Comparison of ENCODE assay signal across 13 cellular contexts in the genomic region with DNA sequence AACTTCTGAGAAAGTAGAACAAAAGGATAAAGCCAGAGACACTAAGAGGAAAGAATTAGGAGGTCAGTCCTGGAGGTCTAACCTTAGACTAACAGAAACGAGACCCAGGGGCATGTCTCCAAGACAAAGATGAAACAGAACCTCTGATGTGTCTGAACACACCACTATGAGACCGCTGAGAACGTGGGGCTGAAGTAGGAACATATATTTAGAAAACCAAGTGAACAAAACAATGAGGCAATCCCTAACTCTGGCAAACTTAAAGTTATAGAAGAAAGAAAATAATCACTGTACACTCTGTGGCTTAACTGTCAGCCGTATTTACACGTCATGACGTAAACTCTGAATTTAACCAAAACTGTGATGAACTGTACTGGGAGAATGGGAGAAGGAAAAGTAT. TPM values are rescaled to one million over a fixed set of nuclear protein-coding genes. Genes with fewer than 3 reads are reported as not detected.
A peak's percentile ranks its signal among the peaks of the same experiment; 100 is the strongest.
DNase-seq lines count a peak whose midpoint lies in the region; ATAC-seq and TF ChIP-seq lines count a peak whose summit lies in the region.
"Had no signal": no experiment of that assay in that cellular context is flagged by ENCODE, and none has a peak within 500 bp of the region (broad histone marks: within the 10 kb centered on the region; RNA-seq: fewer than 3 reads in every experiment).

No MANE protein-coding gene starts in this region.

- no peak overlapping the region for H3K4me3 ChIP-seq in colonic mucosa
- H3K4me3 ChIP-seq in lower lobe of right lung: no peak overlapping the region
- H3K4me3 ChIP-seq in mucosa of descending colon: no peak overlapping the region

- H3K27ac ChIP-seq in colonic mucosa (peak overlapping the region; percentile 64), lower lobe of right lung (peak overlapping the region; percentile 94), temporal lobe (ENCODE audit: low read depth, low read length) (peak overlapping the region; percentile 86)
- H3K27ac ChIP-seq: neutrophil had no signal

- H3K27me3 ChIP-seq in colonic mucosa: no peaks in the 10 kb centered on the region
- no peaks in the 10 kb centered on the region for H3K27me3 ChIP-seq in lower lobe of right lung (ENCODE audit: low read depth)
- H3K27me3 ChIP-seq: neutrophil had no signal

- H3K4me1 ChIP-seq in colonic mucosa (peaks cover 21% of the 10 kb centered on the region), lower lobe of right lung (peaks cover 75% of the 10 kb centered on the region), mucosa of descending colon (ENCODE audit: low read depth) (peaks cover 48% of the 10 kb centered on the region)

- H3K27ac Mint-ChIP-seq in activated CD4-positive, alpha-beta T cell treated with anti-CD3 and anti-CD28 coated beads, Interleukin-2, amount 10 ng/mL, durations not matched to agents 7 days and 5 days: peak overlapping the region; percentile 52
- no peak overlapping the region for H3K27ac Mint-ChIP-seq in activated CD4-positive, alpha-beta T cell treated with anti-CD3 and anti-CD28 coated beads for 36 hours

- CTCF ChIA-PET in activated CD4-positive, alpha-beta T cell treated with anti-CD3 and anti-CD28 coated beads, Interleukin-2, amount 10 ng/mL, durations not matched to agents 7 days and 5 days (lab: Charles Lee): no interaction called here
- CTCF ChIA-PET in activated CD4-positive, alpha-beta T cell treated with anti-CD3 and anti-CD28 coated beads for 36 hours (lab: Charles Lee): no interaction called here

- TF ChIP-seq CTCF in colonic mucosa (IDR thresholded peaks at IDR 0.05): no peak
- no peak for TF ChIP-seq CTCF in lower lobe of right lung (IDR thresholded peaks at IDR 0.05)
- no peak for TF ChIP-seq CTCF in mucosa of descending colon (IDR thresholded peaks at IDR 0.05)

- POLR2A ChIA-PET in activated CD4-positive, alpha-beta T cell treated with anti-CD3 and anti-CD28 coated beads, Interleukin-2, amount 10 ng/mL, durations not matched to agents 7 days and 5 days (lab: Charles Lee): no interaction called here
- POLR2A ChIA-PET in activated CD4-positive, alpha-beta T cell treated with anti-CD3 and anti-CD28 coated beads for 36 hours (lab: Charles Lee): no interaction called here

- no peaks in the 10 kb centered on the region for H3K27me3 Mint-ChIP-seq in activated CD4-positive, alpha-beta T cell treated with anti-CD3 and anti-CD28 coated beads, Interleukin-2, amount 10 ng/mL, durations not matched to agents 7 days and 5 days
- no peaks in the 10 kb centered on the region for H3K27me3 Mint-ChIP-seq in activated CD4-positive, alpha-beta T cell treated with anti-CD3 and anti-CD28 coated beads for 36 hours

- no peak overlapping the region for H3K4me3 Mint-ChIP-seq in activated CD4-positive, alpha-beta T cell treated with anti-CD3 and anti-CD28 coated beads, Interleukin-2, amount 10 ng/mL, durations not matched to agents 7 days and 5 days
- no peak overlapping the region for H3K4me3 Mint-ChIP-seq in activated CD4-positive, alpha-beta T cell treated with anti-CD3 and anti-CD28 coated beads for 36 hours

- peaks cover 29% of the 10 kb centered on the region for H3K36me3 ChIP-seq in colonic mucosa
- peaks cover 54% of the 10 kb centered on the region for H3K36me3 ChIP-seq in lower lobe of right lung
- no peaks in the 10 kb centered on the region for H3K36me3 ChIP-seq in mucosa of descending colon (ENCODE audit: low read depth)

- H3K9me3 ChIP-seq in colonic mucosa: no peaks in the 10 kb centered on the region
- no peaks in the 10 kb centered on the region for H3K9me3 ChIP-seq in lower lobe of right lung
- no peaks in the 10 kb centered on the region for H3K9me3 ChIP-seq in mucosa of descending colon
- H3K9me3 ChIP-seq: neutrophil had no signal

- no peak for ATAC-seq in activated CD4-positive, alpha-beta T cell treated with anti-CD3 and anti-CD28 coated beads for 36 hours
- ATAC-seq in lower lobe of right lung (no peak), mucosa of descending colon (no peak), HG03175 (IDR thresholded peaks at IDR 0.05; ENCODE audit: unreplicated experiment) (no peak)

- no peaks in the 10 kb centered on the region for H3K9me3 Mint-ChIP-seq in activated CD4-positive, alpha-beta T cell treated with anti-CD3 and anti-CD28 coated beads, Interleukin-2, amount 10 ng/mL, durations not matched to agents 7 days and 5 days
- no peaks in the 10 kb centered on the region for H3K9me3 Mint-ChIP-seq in activated CD4-positive, alpha-beta T cell treated with anti-CD3 and anti-CD28 coated beads for 36 hours (ENCODE audit: low read depth)

- H3K36me3 Mint-ChIP-seq in activated CD4-positive, alpha-beta T cell treated with anti-CD3 and anti-CD28 coated beads, Interleukin-2, amount 10 ng/mL, durations not matched to agents 7 days and 5 days (ENCODE audit: low read depth): peaks cover 29% of the 10 kb centered on the region
- H3K36me3 Mint-ChIP-seq in activated CD4-positive, alpha-beta T cell treated with anti-CD3 and anti-CD28 coated beads for 36 hours (ENCODE audit: low read depth): peaks cover 29% of the 10 kb centered on the region

- peak overlapping the region in 1 of 2 donors; percentile 2 for H3K9ac ChIP-seq in colonic mucosa (ENCODE audit: low read depth in 2 of 2, low read length in 2 of 2)

- no peak for DNase-seq in activated CD4-positive, alpha-beta T cell treated with anti-CD3 and anti-CD28 coated beads, Interleukin-2, amount 10 ng/mL, durations not matched to agents 7 days and 5 days
- no peak for DNase-seq in activated CD4-positive, alpha-beta T cell treated with anti-CD3 and anti-CD28 coated beads for 36 hours
- DNase-seq in colonic mucosa (no peak), lower lobe of right lung (no peak), mucosa of descending colon (no peak), NOMO-1 treated with dmso at 0.1 percent for 144 hours (lab: John Stamatoyannopoulos, UW; ENCODE audit: unreplicated experiment) (no peak)
- DNase-seq: activated CD4-positive, alpha-beta T cell treated with anti-CD3 and anti-CD28 coated beads for 4 hours; DMS79 treated with DMSO at 0.1 percent for 48 hours; hippocampal formation; SIG-M5 had no signal

- intact Hi-C loops in activated CD4-positive, alpha-beta T cell treated with anti-CD3 and anti-CD28 coated beads for 36 hours (cut with DNase I, micrococcal nuclease): no loop called here
- intact Hi-C loops in colonic mucosa (cut with DNase I): no loop called here
- intact Hi-C loops in lower lobe of right lung (cut with DNase I): no loop called here
- intact Hi-C loops in mucosa of descending colon (cut with DNase I, micrococcal nuclease): no loop called here

- H3K4me1 Mint-ChIP-seq in activated CD4-positive, alpha-beta T cell treated with anti-CD3 and anti-CD28 coated beads, Interleukin-2, amount 10 ng/mL, durations not matched to agents 7 days and 5 days: peaks cover 51% of the 10 kb centered on the region
- peaks cover 41% of the 10 kb centered on the region for H3K4me1 Mint-ChIP-seq in activated CD4-positive, alpha-beta T cell treated with anti-CD3 and anti-CD28 coated beads for 36 hours

RNA-seq across cellular contexts. Expression of a gene that starts 17.9 kb away (rescaled TPM):
- 10 to 100 TPM; 35.0 to 41.8 TPM for total RNA-seq in activated CD4-positive, alpha-beta T cell treated with anti-CD3 and anti-CD28 coated beads, Interleukin-2, amount 10 ng/mL, durations not matched to agents 7 days and 5 days
- total RNA-seq in activated CD4-positive, alpha-beta T cell treated with anti-CD3 and anti-CD28 coated beads for 36 hours: 10 to 100 TPM; 42.0 to 46.3 TPM
- 10 to 100 TPM; 50.3 to 74.8 TPM for total RNA-seq in colonic mucosa
- total RNA-seq in lower lobe of right lung: 61.4 TPM
- total RNA-seq in temporal lobe: 39.6 TPM
- 10 to 100 TPM; 81.1 to 86.3 (median 86.0) TPM for total RNA-seq in mucosa of descending colon

RNA-seq across cellular contexts. Expression of a gene that starts 18.2 kb away (rescaled TPM):
- 10 to 100 TPM; 35.5 to 37.4 TPM for total RNA-seq in activated CD4-positive, alpha-beta T cell treated with anti-CD3 and anti-CD28 coated beads, Interleukin-2, amount 10 ng/mL, durations not matched to agents 7 days and 5 days
- 10 to 100 TPM; 25.7 to 27.2 TPM for total RNA-seq in activated CD4-positive, alpha-beta T cell treated with anti-CD3 and anti-CD28 coated beads for 36 hours
- total RNA-seq in colonic mucosa (10 to 100 TPM; 44.6 to 52.0 TPM), lower lobe of right lung (40.1 TPM), temporal lobe (21.6 TPM), mucosa of descending colon (10 to 100 TPM; 52.5 to 62.3 (median 54.6) TPM)
